27 cellular contexts compared by ENCODE assay signal in genomic region chr1:1050577-1051052, GRCh38. TPM values are rescaled to one million over a fixed set of nuclear protein-coding genes. Genes with fewer than 3 reads are reported as not detected.
DNase-seq lines count a peak whose midpoint lies in the region; ATAC-seq, FAIRE-seq and TF ChIP-seq lines count a peak whose summit lies in the region.
"Had no signal": no experiment of that assay in that cellular context is flagged by ENCODE, and none has a peak within 500 bp of the region (broad histone marks: within the 10 kb centered on the region; RNA-seq: fewer than 3 reads in every experiment).

No MANE protein-coding gene starts in this region.

- H3K9ac ChIP-seq in KMS-11, result no peak overlapping the region
- H3K9ac ChIP-seq: parathyroid adenoma had no signal

- H3K27me3 ChIP-seq in KMS-11 (ENCODE audit: insufficient read depth, low read depth), result peaks cover 63% of the 10 kb centered on the region
- H3K27me3 ChIP-seq: cardiac muscle cell, dorsolateral prefrontal cortex, foreskin keratinocyte, MG63, vagina had no signal

- TF ChIP-seq CTCF in KMS-11 (conservative IDR thresholded peaks at IDR 0.05; ENCODE audit: low read depth, low read length), result no peak

- H3K4me1 ChIP-seq in KMS-11 (ENCODE audit: low read depth, poor library complexity, severe bottlenecking), result no peaks in the 10 kb centered on the region
- H3K4me1 ChIP-seq: foreskin keratinocyte, parathyroid adenoma, vagina had no signal

- DNase-seq in Right ventricle myocardium superior (peak; percentile 82), cardiac septum (ENCODE audit: low spot score) (no peak), left ventricle myocardium superior (peak; percentile 85), urothelium cell line (ENCODE audit: low spot score) (no peak), AG08395 (ENCODE audit: low spot score) (no peak)
- DNase-seq in activated CD4-positive, alpha-beta T cell treated with anti-CD3 and anti-CD28 coated beads for 1 hour, result no peak
- DNase-seq: activated CD4-positive, alpha-beta T cell treated with anti-CD3 and anti-CD28 coated beads, Interleukin-2, amount 50 U/mL, for 48 hours; amniotic stem cell; CD8-positive, alpha-beta T cell; foreskin keratinocyte; mesendoderm; MG63; NCI-H1436 treated with DMSO at 0.1 percent for 48 hours; NCI-H345; stimulated activated CD4-positive, alpha-beta T cell treated with anti-CD3 and anti-CD28 coated beads, Interleukin-4, amount 100 ng/mL, for 24 hours; SW 1271 had no signal

- ATAC-seq in Right ventricle myocardium superior (ENCODE audit: poor library complexity) (peak; percentile 78), left ventricle myocardium superior (peak; percentile 80), HG03571 (IDR thresholded peaks at IDR 0.05; ENCODE audit: unreplicated experiment) (no peak)
- ATAC-seq: CD8-positive, alpha-beta T cell; foreskin keratinocyte; natural killer cell treated with Interleukin-12 subunit alpha and Interleukin-12 subunit beta and Interleukin-15 and Interleukin-18, amount 100 ng/mL, for 72 hours had no signal

- no peaks in the 10 kb centered on the region for H3K36me3 ChIP-seq in KMS-11 (ENCODE audit: insufficient read depth)

- intact Hi-C loops in Right ventricle myocardium superior (cut with DNase I), result no loop called here
- intact Hi-C loops in cardiac septum (cut with DNase I), result no loop called here
- intact Hi-C loops in left ventricle myocardium superior (cut with micrococcal nuclease), result no loop called here

- H3K27ac ChIP-seq in KMS-11, result no peak overlapping the region
- H3K27ac ChIP-seq: cardiac muscle cell, foreskin keratinocyte, parathyroid adenoma, skin epidermis, vagina had no signal

- no peak overlapping the region for H3K4me3 ChIP-seq in KMS-11 (IDR thresholded peaks at IDR 0.05; ENCODE audit: insufficient read depth, low read depth, low read length)
- H3K4me3 ChIP-seq: cardiac muscle cell, dorsolateral prefrontal cortex, GM23338, MG63, skin epidermis, vagina had no signal

- no peak overlapping the region for H2AFZ ChIP-seq in KMS-11 (ENCODE audit: low read depth)
- H2AFZ ChIP-seq: GM23338, parathyroid adenoma had no signal

- FAIRE-seq in urothelium cell line (lab: Jason Lieb, UNC), result no peak
- FAIRE-seq: TTC549 had no signal

- no peaks in the 10 kb centered on the region for H4K20me1 ChIP-seq in KMS-11 (ENCODE audit: insufficient read depth)

- no peaks in the 10 kb centered on the region for H3K79me2 ChIP-seq in KMS-11 (ENCODE audit: insufficient read depth, low read depth)
- H3K79me2 ChIP-seq: parathyroid adenoma had no signal

- H3K4me2 ChIP-seq in KMS-11, result peak overlapping the region; percentile 29; the same call in 1 of the 2 replicates
- H3K4me2 ChIP-seq: GM23338 had no signal

RNA-seq across cellular contexts. Expression of gene RNF223, which starts 23.5 kb away (rescaled TPM):
- not detected for total RNA-seq in Right ventricle myocardium superior
- not detected for total RNA-seq in cardiac septum
- not detected for total RNA-seq in left ventricle myocardium superior
- total RNA-seq: CD8-positive, alpha-beta T cell; GM23338; natural killer cell treated with Interleukin-12 subunit alpha and Interleukin-12 subunit beta and Interleukin-15 and Interleukin-18, amount 100 ng/mL, for 72 hours; subcutaneous adipose tissue had no signal

RNA-seq across cellular contexts. Expression of gene AGRN, which starts 30.7 kb away (rescaled TPM):
- total RNA-seq in Right ventricle myocardium superior (12.8 TPM), cardiac septum (27.0 TPM), left ventricle myocardium superior (18.5 TPM)

RNA-seq across cellular contexts. Expression of gene ISG15, which starts 37.3 kb away (rescaled TPM):
- total RNA-seq in Right ventricle myocardium superior (13.3 TPM), cardiac septum (18.2 TPM), left ventricle myocardium superior (16.4 TPM)

RNA-seq across cellular contexts. Expression of gene HES4, which starts 50.7 kb away (rescaled TPM):
- total RNA-seq in Right ventricle myocardium superior, result 27.4 TPM
- 56.5 TPM for total RNA-seq in cardiac septum
- total RNA-seq in left ventricle myocardium superior, result 39.4 TPM
- total RNA-seq: natural killer cell treated with Interleukin-12 subunit alpha and Interleukin-12 subunit beta and Interleukin-15 and Interleukin-18, amount 100 ng/mL, for 72 hours had no signal

Comparison
In these comparisons a context has a peak if more than half of its experiments do, and no peak if none do; other contexts are left out.
1. DNase-seq: peak in Right ventricle myocardium superior (single experiment) and left ventricle myocardium superior (single experiment); none in cardiac septum (single experiment), activated CD4-positive, alpha-beta T cell treated with anti-CD3 and anti-CD28 coated beads for 1 hour (single experiment), urothelium cell line (single experiment) and AG08395 (single experiment).